8 cellular contexts compared by ENCODE assay signal in the genomic region with DNA sequence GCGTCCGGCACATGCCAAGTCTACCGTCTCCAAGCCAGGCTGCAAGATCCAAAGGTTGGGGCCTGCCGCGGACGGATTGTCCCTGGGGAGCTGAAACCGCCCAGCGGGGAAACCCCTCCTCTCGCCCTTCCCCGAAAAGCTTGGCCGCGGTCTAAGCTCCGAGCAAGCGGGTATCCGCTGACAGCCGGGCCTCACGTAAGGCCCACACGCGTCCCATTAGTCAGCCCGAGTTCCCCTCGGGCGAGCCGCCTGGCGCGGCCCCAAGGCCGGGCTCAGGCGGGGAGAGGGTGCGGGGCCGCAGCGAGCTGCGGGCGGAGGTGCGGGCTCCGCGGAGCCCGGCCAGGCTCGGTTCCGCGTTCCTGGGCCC. TPM values are rescaled to one million over a fixed set of nuclear protein-coding genes. Genes with fewer than 3 reads are reported as not detected.
DNase-seq lines count a peak whose midpoint lies in the region; ATAC-seq, FAIRE-seq and TF ChIP-seq lines count a peak whose summit lies in the region.

No MANE protein-coding gene starts in this region.

- TF ChIP-seq CTCF in AG04450 (IDR thresholded peaks at IDR 0.05; ENCODE audit: low read depth, low read length) (no peak), GM13976 (IDR thresholded peaks at IDR 0.05; ENCODE audit: borderline replicate concordance, control extremely low read depth, extremely low read depth, insufficient read depth, missing control alignments) (no peak), GM12878 (IDR thresholded peaks at IDR 0.05 in 2 of 3, conservative IDR thresholded peaks at IDR 0.05 in 1 of 3; ENCODE audit: control insufficient read depth in 2 of 3, extremely low read depth in 1 of 3, insufficient read depth in 1 of 3, low read depth in 3 of 3, low read length in 3 of 3) (no peak), left lung (IDR thresholded peaks at IDR 0.05) (no peak), tibial nerve (IDR thresholded peaks at IDR 0.05) (no peak), GM10248 (IDR thresholded peaks at IDR 0.05; ENCODE audit: control extremely low read depth, extremely low read depth, low read depth, missing control alignments) (no peak)

- intact Hi-C loops in GM12878 (cut with micrococcal nuclease; ENCODE audit: unreplicated experiment) (no loop called here), left lung (cut with DNase I) (no loop called here)

- no peak for FAIRE-seq in GM12878 (lab: Jason Lieb, UNC)

- H4K20me1 ChIP-seq in Karpas-422 (ENCODE audit: insufficient read depth, low read depth, low read length), result no peaks in the 10 kb centered on the region
- H4K20me1 ChIP-seq in GM12878 (ENCODE audit: control insufficient read depth, insufficient read depth), result no peaks in the 10 kb centered on the region

- CTCF ChIA-PET in AG04450 (lab: Charles Lee) (interaction anchor here (0.7 to 1.1 kb wide), 2 partner anchors 452 to 1510 kb away, joined by 3 to 8 read pairs; no protein-coding TSS in a partner anchor), GM12878 (lab: Yijun Ruan, JAX) (no interaction called here), GM10248 (lab: Yijun Ruan, JAX) (interaction anchor here (0.6 to 1.0 kb wide), 2 partner anchors 65 to 364 kb away, joined by 3 read pairs; no protein-coding TSS in a partner anchor)

- RAD21 ChIA-PET in GM12878 (lab: Charles Lee; ENCODE audit: unreplicated experiment), result no interaction called here

- in situ Hi-C loops in GM13976 (cut with MboI; ENCODE audit: low sequenced_read_pairs, unreplicated experiment) (loop anchor here (10.0 kb wide), 1 partner anchor 60 kb away; no protein-coding TSS in a partner anchor), GM12878 (cut with MboI) (no loop called here)

- ATAC-seq in GM12878 (peak; percentile 51), left lung (no peak), GM21423 (IDR thresholded peaks at IDR 0.05; ENCODE audit: unreplicated experiment) (no peak)

- no peak overlapping the region for H3K27ac ChIP-seq in AG04450 (ENCODE audit: low read depth, low read length)
- H3K27ac ChIP-seq in Karpas-422 (ENCODE audit: low read length), result peak overlapping the region; percentile 91
- H3K27ac ChIP-seq in GM12878 (ENCODE audit: control insufficient read depth, insufficient read depth), result no peak overlapping the region
- H3K27ac ChIP-seq in left lung, result peak overlapping the region; percentile 78 to 86
- peak overlapping the region; percentile 9 to 93 (median 72) for H3K27ac ChIP-seq in tibial nerve

- DNase-seq in AG04450 (ENCODE audit: low read depth, low spot score) (no peak), GM13976 (ENCODE audit: low spot score) (peak; percentile 61), Karpas-422 (peak; percentile 72), GM12878 (ENCODE audit: low read depth, low spot score) (no peak), left lung (peak; percentile 53 to 86), tibial nerve (ENCODE audit: low spot score in 2 of 2) (no peak), GM10248 (ENCODE audit: extremely low spot score) (no peak)

- H2AFZ ChIP-seq in Karpas-422 (ENCODE audit: low read length), result no peak overlapping the region
- H2AFZ ChIP-seq in GM12878 (ENCODE audit: control insufficient read depth, low read depth, low read length), result no peak overlapping the region

- H3K9me2 ChIP-seq in Karpas-422 (replicated peaks; ENCODE audit: insufficient read depth, low read length), result no peaks in the 10 kb centered on the region

- H3K79me2 ChIP-seq in Karpas-422 (ENCODE audit: low read length), result peaks cover 2% of the 10 kb centered on the region; the same call in 1 of the 2 replicates
- H3K79me2 ChIP-seq in GM12878 (ENCODE audit: control insufficient read depth, insufficient read depth, low read length), result peaks cover 4% of the 10 kb centered on the region

- no TSS peak for BruUV-seq in GM12878 (replicated peaks; lab: Mats Ljungman, UMichigan)

- no peaks in the 10 kb centered on the region; the same call in 1 of the 2 replicates for H3K9me3 ChIP-seq in AG04450 (ENCODE audit: control insufficient read depth, insufficient read depth, low read length)
- no peaks in the 10 kb centered on the region for H3K9me3 ChIP-seq in Karpas-422 (ENCODE audit: low read length)
- no peaks in the 10 kb centered on the region; the same call in 2 of the 3 replicates for H3K9me3 ChIP-seq in GM12878 (replicated peaks; ENCODE audit: control insufficient read depth, insufficient read depth, low read length)
- H3K9me3 ChIP-seq in left lung, result no peaks in the 10 kb centered on the region
- H3K9me3 ChIP-seq in tibial nerve, result no peaks in the 10 kb centered on the region

- H3K4me3 ChIP-seq in AG04450 (ENCODE audit: low read depth, low read length) (peak overlapping the region; percentile 39), Karpas-422 (ENCODE audit: low read length) (peak overlapping the region; percentile 74), GM12878 (peak overlapping the region; percentile 37; the same call in 1 of the 2 replicates), left lung (peak overlapping the region; percentile 34 to 47), tibial nerve (peak overlapping the region; percentile 33 to 74 (median 52))

- H3K4me2 ChIP-seq in Karpas-422 (ENCODE audit: low read depth, low read length, poor library complexity, severe bottlenecking) (peak overlapping the region; percentile 85), GM12878 (ENCODE audit: control insufficient read depth, insufficient read depth) (peak overlapping the region; percentile 77; the same call in 1 of the 2 replicates)

- H3K27me3 ChIP-seq in AG04450 (ENCODE audit: control insufficient read depth, insufficient read depth, low read length), result no peaks in the 10 kb centered on the region
- H3K27me3 ChIP-seq in Karpas-422 (ENCODE audit: low read length), result no peaks in the 10 kb centered on the region
- no peaks in the 10 kb centered on the region; a peak in 1 of 4 replicates for H3K27me3 ChIP-seq in GM12878 (replicated peaks in 1 of 2; ENCODE audit: control insufficient read depth in 2 of 2, insufficient read depth in 2 of 2, low read length in 1 of 2)
- H3K27me3 ChIP-seq in left lung, result peaks cover 0 to 75% of the 10 kb centered on the region in 2 donors
- peaks cover 0 to 66% of the 10 kb centered on the region in 2 donors for H3K27me3 ChIP-seq in tibial nerve

- H3K36me3 ChIP-seq in Karpas-422 (ENCODE audit: insufficient read depth, low read length) (no peaks in the 10 kb centered on the region), GM12878 (ENCODE audit: control insufficient read depth in 2 of 2, insufficient read depth in 2 of 2, low read length in 1 of 2) (no peaks in the 10 kb centered on the region), left lung (no peaks in the 10 kb centered on the region), tibial nerve (no peaks in the 10 kb centered on the region)

- H3K4me1 ChIP-seq in Karpas-422 (ENCODE audit: low read length) (peaks cover 61% of the 10 kb centered on the region), GM12878 (ENCODE audit: control insufficient read depth, insufficient read depth, low read length) (peaks cover 15% of the 10 kb centered on the region; the same call in 1 of the 2 replicates), left lung (peaks cover 8 to 43% of the 10 kb centered on the region in 2 donors), tibial nerve (peaks cover 0 to 38% (median 11%) of the 10 kb centered on the region in 4 donors)

- TF ChIP-seq POLR2A in GM12878 (IDR thresholded peaks at IDR 0.05; ENCODE audit: low read depth, low read length) (no peak), tibial nerve (IDR thresholded peaks at IDR 0.05) (no peak)

- 39% methylated on average over 13 of the region's 39 CpGs for WGBS in GM12878 (ENCODE audit: insufficient coverage, insufficient replicate concordance, low lambda C conversion rate, missing lambda C conversion rate)
- WGBS in tibial nerve, 2 donors, result 17% methylated on average over 15 of the region's 39 CpGs; no CpG with 5 or more reads in 1 of the 2 donors

- POLR2A ChIA-PET in AG04450 (lab: Yijun Ruan, JAX), result interaction anchor here (0.6 to 0.7 kb wide), 3 partner anchors 90 to 244 kb away, joined by 4 to 5 read pairs (median 4); no protein-coding TSS in a partner anchor
- POLR2A ChIA-PET in GM12878 (lab: Charles Lee), result no interaction called here
- POLR2A ChIA-PET in GM10248 (lab: Yijun Ruan, JAX), result no interaction called here

- peak overlapping the region; percentile 92 for H3K9ac ChIP-seq in Karpas-422 (ENCODE audit: low read length)
- peak overlapping the region; percentile 51; the same call in 1 of the 2 replicates for H3K9ac ChIP-seq in GM12878 (ENCODE audit: control insufficient read depth, insufficient read depth, low read length)

- TF ChIP-seq EP300 in GM12878 (IDR thresholded peaks at IDR 0.05; ENCODE audit: borderline replicate concordance in 1 of 2, control insufficient read depth in 1 of 2, low read depth in 2 of 2, low read length in 2 of 2) (no peak), tibial nerve (IDR thresholded peaks at IDR 0.05) (no peak)

- SMC1A ChIA-PET in GM12878 (lab: Charles Lee; ENCODE audit: uncharacterized antibody, unreplicated experiment), result interaction anchor here (1.3 kb wide), 1 partner anchor 11 kb away, joined by 3 read pairs; no protein-coding TSS in a partner anchor

- TF ChIP-seq RAD21 in GM12878 (IDR thresholded peaks at IDR 0.05; ENCODE audit: insufficient read depth, low read depth, low read length), result no peak

TF ChIP-seq in GM12878, 131 proteins besides CTCF, POLR2A, EP300 and RAD21 (continues in another document):
- no peak for TF ChIP-seq MYB (IDR thresholded peaks at IDR 0.05; ENCODE audit: borderline replicate concordance, low read depth, low read length)
- TF ChIP-seq RCOR1 (conservative IDR thresholded peaks at IDR 0.05; ENCODE audit: low read depth, low read length), result no peak

RNA-seq across cellular contexts. Expression of a gene that starts 6.9 kb away (rescaled TPM):
- polyA plus RNA-seq in AG04450 (2011; rRNA removed) (5.4 and 8.6 TPM in 2 replicates), GM12878 (2011; rRNA removed) (7.5 and 8.0 TPM in 2 replicates), GM12878 (2014; fragmentation: Illumina TruSeq; extraction: Trizol) (14.6 and 14.8 TPM in 2 replicates), GM12878 (2014; fragmentation: Nextera tagmentation; extraction: Ambion mirVana) (1 to 10 TPM; 5.1 to 8.0 TPM), GM12878 (2014; rRNA removed) (9.6 and 10.0 TPM in 2 replicates), GM12878 (2016; fragmentation: Nextera tagmentation; extraction: Ambion mirVana) (10 to 100 TPM; 10.1 to 10.9 TPM)
- 13.0 and 16.9 TPM in 2 replicates for polyA minus RNA-seq in AG04450 (2011; rRNA and poly(A)+ RNA removed)
- 43.7 and 49.9 TPM in 2 replicates for total RNA-seq in Karpas-422 (2014; rRNA removed; shearing (Covaris generic); ENCODE audit: low replicate concordance)
- 8.7 and 10.9 TPM in 2 replicates for total RNA-seq in GM12878 (2013; cell fraction: nucleolus; rRNA removed)
- total RNA-seq in GM12878 (2014; rRNA removed) (9.9 and 12.8 TPM in 2 replicates), GM12878 (2014; rRNA removed; fragmentation: Illumina TruSeq; extraction: Trizol) (7.0 and 7.3 TPM in 2 replicates), GM12878 (2021) (16.4 and 17.5 TPM in 2 replicates), left lung (10 to 100 TPM; 19.0 to 24.0 TPM), tibial nerve (10 to 100 TPM; 16.2 to 34.7 (median 23.7) TPM)
- 9.8 TPM for polyA plus RNA-seq in GM12878 (2011; ENCODE audit: low read depth)
- 6.9 and 11.2 TPM in 2 replicates for polyA plus RNA-seq in GM12878 (2011; cell fraction: cytosol; rRNA removed)
- polyA plus RNA-seq in GM12878 (2011; cell fraction: nucleus; rRNA removed), result 22.9 and 32.6 TPM in 2 replicates
- polyA plus RNA-seq in GM12878 (2012), result 12.0 and 13.5 TPM in 2 replicates
- 8.6 and 10.0 TPM in 2 replicates for polyA minus RNA-seq in GM12878 (2011; rRNA and poly(A)+ RNA removed)
- polyA minus RNA-seq in GM12878 (2011; cell fraction: cytosol; rRNA and poly(A)+ RNA removed), result 8.4 and 9.4 TPM in 2 replicates
- 7.9 and 12.2 TPM in 2 replicates for polyA minus RNA-seq in GM12878 (2011; cell fraction: nucleus; rRNA and poly(A)+ RNA removed)

Comparison
In these comparisons a context has a peak if more than half of its experiments do, and no peak if none do; other contexts are left out.
1. DNase-seq: peak in GM13976 (single experiment), Karpas-422 (single experiment) and left lung (2 of 2); none in AG04450 (single experiment), GM12878 (single experiment), tibial nerve (0 of 2) and GM10248 (single experiment).
2. H3K27ac ChIP-seq: peak in Karpas-422 (single experiment), left lung (2 of 2) and tibial nerve (4 of 4); none in AG04450 (single experiment) and GM12878 (single experiment).
3. Peak in every context shown above with its lines, with median percentiles within 50 percentile points of each other: H3K4me3 ChIP-seq.